8 cellular contexts compared by ENCODE assay signal in genomic region chr19:1249298-1249989, GRCh38. TPM values are rescaled to one million over a fixed set of nuclear protein-coding genes. Genes with fewer than 3 reads are reported as not detected.
DNase-seq lines count a peak whose midpoint lies in the region; ATAC-seq, FAIRE-seq and TF ChIP-seq lines count a peak whose summit lies in the region.

No MANE protein-coding gene starts in this region.

- FAIRE-seq in GM19239 (lab: Jason Lieb, UNC) = peak; percentile 57

- H3K4me3 ChIP-seq in coronary artery (peak overlapping the region; percentile 96), left lung (peak overlapping the region; percentile 78 to 99)

- ATAC-seq in HG03439 (IDR thresholded peaks at IDR 0.05; ENCODE audit: unreplicated experiment) (peak; percentile 41), left lung (peak; percentile 18)

- peaks cover 0 to 34% of the 10 kb centered on the region in 2 donors for H3K36me3 ChIP-seq in left lung

- H3K27me3 ChIP-seq in left lung = no peaks in the 10 kb centered on the region

- H3K9me3 ChIP-seq in left lung = no peaks in the 10 kb centered on the region

- peaks cover 22 to 57% of the 10 kb centered on the region in 2 donors for H3K4me1 ChIP-seq in left lung

- intact Hi-C loops in left lung (cut with DNase I) = no loop called here

- no peak for TF ChIP-seq CTCF in coronary artery (IDR thresholded peaks at IDR 0.05)
- no peak for TF ChIP-seq CTCF in left lung (IDR thresholded peaks at IDR 0.05)

- H3K27ac ChIP-seq in coronary artery = peak overlapping the region; percentile 99 to 100
- peak overlapping the region; percentile 98 to 99 for H3K27ac ChIP-seq in left lung

- DNase-seq in AG20443 (ENCODE audit: low spot score) (peak; percentile 90), GM19239 (ENCODE audit: insufficient read length, low spot score) (peak; percentile 96), NCI-H526 (lab: John Stamatoyannopoulos, UW) (peak; percentile 76 to 94), coronary artery (ENCODE audit: low spot score) (peak; percentile 94), left lung (peak; percentile 93 to 97)
- DNase-seq in activated CD4-positive, alpha-beta T cell treated with anti-CD3 and anti-CD28 coated beads for 48 hours = peak; percentile 94
- DNase-seq in stimulated activated CD4-positive, alpha-beta T cell treated with anti-CD3 and anti-CD28 coated beads, Interleukin-2, amount 100 ng/mL, for 4 hours (ENCODE audit: low read depth) = peak; percentile 92

RNA-seq across cellular contexts. Expression of gene MIDN, which starts 1.1 kb away (rescaled TPM):
- 100 to 1,000 TPM in 1 of 2 donors, 10 to 100 TPM in 1; 87.4 to 115 TPM for total RNA-seq in left lung

RNA-seq across cellular contexts. Expression of gene ATP5F1D, which starts 7.9 kb away (rescaled TPM):
- 100 to 1,000 TPM; 139 to 161 TPM for total RNA-seq in left lung

RNA-seq across cellular contexts. Expression of gene CBARP, which starts 11.6 kb away (rescaled TPM):
- total RNA-seq in left lung = 1 to 10 TPM in 1 of 2 donors, under 1 TPM in 1; 0.55 to 1.5 TPM

RNA-seq across cellular contexts. Expression of gene CIRBP, which starts 19.7 kb away (rescaled TPM):
- total RNA-seq in left lung = 100 to 1,000 TPM; 220 to 235 TPM

RNA-seq across cellular contexts. Expression of gene FAM174C, which starts 25.9 kb away (rescaled TPM):
- 10 to 100 TPM; 48.0 to 58.7 TPM for total RNA-seq in left lung

Comparison
In these comparisons a context has a peak if more than half of its experiments do, and no peak if none do; other contexts are left out.
1. Peak in every context shown above with its lines: DNase-seq, ATAC-seq, H3K4me3 ChIP-seq and H3K27ac ChIP-seq.